22 cellular contexts compared by ENCODE assay signal in the genomic region with DNA sequence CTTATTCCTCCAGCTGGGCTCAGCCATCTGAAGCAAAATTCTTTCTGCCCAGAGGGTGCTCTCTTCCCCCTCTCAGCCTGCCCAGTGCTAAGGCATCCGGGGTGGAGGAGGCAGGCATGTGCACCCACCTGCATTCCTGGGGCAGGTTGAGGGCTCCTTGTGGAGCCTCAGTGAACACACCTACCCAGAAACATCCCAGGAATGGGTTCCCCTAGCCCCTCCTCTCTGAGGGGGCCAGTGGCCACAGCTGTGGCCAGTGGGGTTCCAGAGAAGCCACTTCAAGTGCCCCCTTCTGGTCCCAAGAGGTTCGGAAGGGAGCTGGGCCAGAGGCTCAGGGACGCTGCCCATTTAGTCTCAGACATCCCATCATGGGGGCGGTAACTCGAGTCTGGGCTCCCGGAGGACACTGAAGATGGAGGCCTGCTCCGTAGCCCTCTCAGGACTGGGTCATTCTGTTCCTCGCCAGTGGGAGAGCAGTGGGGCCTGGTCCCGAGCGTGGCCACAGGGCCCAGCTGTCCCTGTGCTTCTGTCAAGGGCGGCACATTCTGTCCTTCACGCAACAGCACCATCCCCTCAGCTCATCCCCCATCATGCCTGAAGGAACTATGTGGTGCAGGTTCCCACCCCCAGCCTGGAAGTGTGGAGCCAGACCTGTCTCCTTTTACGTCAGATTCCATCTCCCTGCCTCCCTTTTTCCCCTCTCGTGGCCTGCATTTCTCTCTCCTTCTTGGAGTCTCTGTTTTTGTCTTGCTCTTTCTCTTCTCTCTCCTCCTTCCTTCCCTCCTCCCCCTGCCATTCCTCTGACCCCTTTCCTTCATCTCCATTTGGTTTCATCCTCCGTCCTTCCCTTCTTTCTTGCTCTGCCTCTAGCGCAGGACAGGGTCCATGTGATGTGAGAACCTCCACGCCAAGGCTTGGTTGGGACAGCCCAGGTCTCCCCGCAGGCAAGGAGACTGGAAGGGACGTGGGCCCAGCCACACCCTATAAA. TPM values are rescaled to one million over a fixed set of nuclear protein-coding genes. Genes with fewer than 3 reads are reported as not detected.
DNase-seq lines count a peak whose midpoint lies in the region; ATAC-seq and TF ChIP-seq lines count a peak whose summit lies in the region.
"Had no signal": no experiment of that assay in that cellular context is flagged by ENCODE, and none has a peak within 500 bp of the region (broad histone marks: within the 10 kb centered on the region; RNA-seq: fewer than 3 reads in every experiment).

No MANE protein-coding gene starts in this region.

- no peak overlapping the region for H2BK5ac ChIP-seq in H9 (ENCODE audit: insufficient read length, low read length)
- no peak overlapping the region for H2BK5ac ChIP-seq in neuronal stem cell (ENCODE audit: low read length)

- DNase-seq in H9 (peak; percentile 40), RWPE1 (ENCODE audit: low spot score) (no peak), iPS-NIHi7 (ENCODE audit: extremely low spot score) (peak; percentile 29), neuronal stem cell (ENCODE audit: low spot score) (no peak), amniotic stem cell (lab: John Stamatoyannopoulos, UW) (no peak), NCI-H1694 (lab: John Stamatoyannopoulos, UW) (no peak)
- no peak for DNase-seq in activated CD4-positive, alpha-beta T cell treated with anti-CD3 and anti-CD28 coated beads, Interleukin-2, amount 50 U/mL, for 4 hours
- DNase-seq: Calu3; CD8-positive, alpha-beta T cell; GF-D8; MM.1S; NCI-H1092; NCI-H146; NCI-H2081 treated with DMSO at 0.1 percent for 48 hours; NCI-H510A; NCI-H748 treated with DMSO at 0.1 percent for 48 hours; SHP77 treated with DMSO at 0.1 percent for 48 hours; SK-N-SH had no signal

- H3K9ac ChIP-seq in H9 (ENCODE audit: extremely low read depth, insufficient read length, low read length) (no peak overlapping the region), neuronal stem cell (ENCODE audit: low read depth, low read length, poor library complexity) (peak overlapping the region; percentile 76)
- H3K9ac ChIP-seq: BLaER1 treated with 17β-estradiol and CSF1 and Interleukin-3, amounts not matched to agents 10 nM and 100 nM; SK-N-SH had no signal

- H3K36me3 ChIP-seq in neuronal stem cell (replicated peaks in 1 of 2; ENCODE audit: control insufficient read depth in 2 of 2, insufficient read depth in 2 of 2, low read length in 2 of 2), result peaks cover 56 to 75% of the 10 kb centered on the region in 2 donors

- H2BK20ac ChIP-seq in H9 (ENCODE audit: low read depth, low read length, poor library complexity, severe bottlenecking), result no peak overlapping the region

- H3K27me3 ChIP-seq in H9 (ENCODE audit: insufficient read depth, low read length) (no peaks in the 10 kb centered on the region), neuronal stem cell (ENCODE audit: control insufficient read depth in 3 of 3, insufficient read depth in 3 of 3, low read depth in 1 of 3, low read length in 3 of 3) (no peaks in the 10 kb centered on the region)
- H3K27me3 ChIP-seq: BLaER1 treated with 17β-estradiol and CSF1 and Interleukin-3, amounts not matched to agents 10 nM and 100 nM had no signal

- no peaks in the 10 kb centered on the region for H3K9me3 Mint-ChIP-seq in H9
- H3K9me3 Mint-ChIP-seq: CD8-positive, alpha-beta T cell; IgD-negative memory B cell had no signal

- no peaks in the 10 kb centered on the region for H3K9me3 ChIP-seq in H9 (ENCODE audit: control insufficient read depth, low read depth, low read length)
- H3K9me3 ChIP-seq in neuronal stem cell (replicated peaks in 1 of 2; ENCODE audit: control insufficient read depth in 2 of 2, insufficient read depth in 1 of 2, low read depth in 1 of 2, low read length in 2 of 2), result no peaks in the 10 kb centered on the region
- H3K9me3 ChIP-seq: BLaER1 treated with 17β-estradiol and CSF1 and Interleukin-3, amounts not matched to agents 10 nM and 100 nM; SK-N-SH had no signal

- no peak overlapping the region for H3K14ac ChIP-seq in H9 (ENCODE audit: insufficient read depth, low read length)
- peak overlapping the region; percentile 25 for H3K14ac ChIP-seq in neuronal stem cell (ENCODE audit: low read length)

- no peak overlapping the region for H3K56ac ChIP-seq in H9 (ENCODE audit: insufficient read length, low read depth, low read length)

- H3K4ac ChIP-seq in H9 (ENCODE audit: low read depth, low read length) (no peak overlapping the region), neuronal stem cell (ENCODE audit: low read length) (no peak overlapping the region)

- H3K4me3 Mint-ChIP-seq in H9, result no peak overlapping the region
- H3K4me3 Mint-ChIP-seq: CD8-positive, alpha-beta T cell; IgD-negative memory B cell had no signal

- no peak overlapping the region for H3K4me2 ChIP-seq in H9 (ENCODE audit: insufficient read depth, insufficient read length, low read length)
- no peak overlapping the region for H3K4me2 ChIP-seq in neuronal stem cell (ENCODE audit: insufficient read depth, low read length, poor library complexity, severe bottlenecking)
- H3K4me2 ChIP-seq: BLaER1 treated with 17β-estradiol and CSF1 and Interleukin-3, amounts not matched to agents 10 nM and 100 nM; SK-N-SH had no signal

- H3K4me1 Mint-ChIP-seq in H9, result no peaks in the 10 kb centered on the region
- H3K4me1 Mint-ChIP-seq: IgD-negative memory B cell had no signal

- CTCF ChIA-PET in RWPE1 (lab: Yijun Ruan, JAX), result interaction anchor here (0.6 to 0.7 kb wide), 2 partner anchors 159 to 752 kb away, joined by 3 read pairs; no protein-coding TSS in a partner anchor

- H3K27me3 Mint-ChIP-seq in H9 (ENCODE audit: low read depth), result no peaks in the 10 kb centered on the region
- H3K27me3 Mint-ChIP-seq: IgD-negative memory B cell had no signal

- 0 out of 3 replicates have a peak, but pooled peaks have one; percentile 16 for TF ChIP-seq CTCF in H9 (conservative IDR thresholded peaks at IDR 0.05)
- no peak for TF ChIP-seq CTCF in RWPE1 (conservative IDR thresholded peaks at IDR 0.05; ENCODE audit: low read depth)

- H4K8ac ChIP-seq in H9 (replicated peaks; ENCODE audit: insufficient read length, low read depth, low read length) (no peak overlapping the region), neuronal stem cell (ENCODE audit: low read depth, low read length) (no peak overlapping the region)

- H3K36me3 Mint-ChIP-seq in H9 (ENCODE audit: insufficient read depth in 1 of 3, low read depth in 3 of 3), result peaks cover 8 to 39% (median 39%) of the 10 kb centered on the region in 3 experiments
- H3K36me3 Mint-ChIP-seq: CD8-positive, alpha-beta T cell; IgD-negative memory B cell had no signal

- no peaks in the 10 kb centered on the region for H3K23me2 ChIP-seq in H9 (ENCODE audit: insufficient read length, low read depth, low read length, poor library complexity, severe bottlenecking)

- H4K91ac ChIP-seq in H9 (ENCODE audit: insufficient read length, low read depth, low read length), result no peak overlapping the region
- H4K91ac ChIP-seq in neuronal stem cell (ENCODE audit: low read depth, low read length, poor library complexity), result no peak overlapping the region

- H2AK5ac ChIP-seq in H9 (ENCODE audit: insufficient read length, low read length) (no peak overlapping the region), neuronal stem cell (ENCODE audit: low read depth, low read length) (no peak overlapping the region)

- H3K18ac ChIP-seq in H9 (ENCODE audit: insufficient read length, low read depth, low read length) (no peak overlapping the region), neuronal stem cell (ENCODE audit: low read length) (no peak overlapping the region)

- H3K23ac ChIP-seq in H9 (ENCODE audit: insufficient read length, low read depth, low read length) (no peak overlapping the region), neuronal stem cell (ENCODE audit: low read depth, low read length, poor library complexity) (no peak overlapping the region)

- no CpG with 5 or more reads among the region's 19 CpGs for WGBS in H9 (ENCODE audit: extremely low coverage, insufficient read length, low lambda C conversion rate)
- no CpG with 5 or more reads among the region's 19 CpGs for WGBS in neuronal stem cell (ENCODE audit: extremely low coverage in 2 of 2, insufficient read length in 2 of 2, insufficient replicate concordance in 1 of 2), 2 donors

- H2BK120ac ChIP-seq in H9 (ENCODE audit: low read depth, low read length, poor library complexity, severe bottlenecking) (no peak overlapping the region), neuronal stem cell (ENCODE audit: low read depth, low read length) (no peak overlapping the region)

- no peak for ATAC-seq in GM21390 (IDR thresholded peaks at IDR 0.05; ENCODE audit: unreplicated experiment)
- ATAC-seq: CD8-positive, alpha-beta T cell had no signal

- peaks cover 2% of the 10 kb centered on the region for H4K20me1 ChIP-seq in H9 (ENCODE audit: control insufficient read depth, insufficient read depth, insufficient read length)

- H3K4me1 ChIP-seq in H9 (ENCODE audit: insufficient read depth, low read length) (no peaks in the 10 kb centered on the region), neuronal stem cell (ENCODE audit: control insufficient read depth in 2 of 2, insufficient read depth in 1 of 2, low read depth in 1 of 2, low read length in 2 of 2) (peaks cover 0 to 4% of the 10 kb centered on the region in 2 donors)
- H3K4me1 ChIP-seq: BLaER1 treated with 17β-estradiol and CSF1 and Interleukin-3, amounts not matched to agents 10 nM and 100 nM had no signal

- H3K79me2 ChIP-seq in H9 (ENCODE audit: insufficient read depth, low read length), result no peaks in the 10 kb centered on the region

- H2AFZ ChIP-seq in H9 (ENCODE audit: low read length) (no peak overlapping the region), neuronal stem cell (ENCODE audit: low read length) (no peak overlapping the region)

- H3K27ac ChIP-seq in H9 (ENCODE audit: insufficient read length, low read depth, low read length) (no peak overlapping the region), RWPE1 (peak overlapping the region; percentile 50), neuronal stem cell (replicated peaks; ENCODE audit: low read length) (no peak overlapping the region)
- H3K27ac ChIP-seq: BLaER1 treated with 17β-estradiol and CSF1 and Interleukin-3, amounts not matched to agents 10 nM and 100 nM; HL-60 had no signal

- no peak overlapping the region for H3T11ph ChIP-seq in H9 (ENCODE audit: low read length)

- H2BK15ac ChIP-seq in H9 (ENCODE audit: low read depth, low read length) (no peak overlapping the region), neuronal stem cell (ENCODE audit: low read length) (no peak overlapping the region)

- H3K4me3 ChIP-seq in neuronal stem cell (ENCODE audit: low read length in 2 of 2), result no peak overlapping the region
- H3K4me3 ChIP-seq: BLaER1 treated with 17β-estradiol and CSF1 and Interleukin-3, amounts not matched to agents 10 nM and 100 nM had no signal

- no peaks in the 10 kb centered on the region for H3K79me1 ChIP-seq in H9 (ENCODE audit: insufficient read depth, low read depth, low read length, poor library complexity, severe bottlenecking)
- H3K79me1 ChIP-seq in neuronal stem cell (ENCODE audit: low read depth, low read length), result peaks cover 10% of the 10 kb centered on the region

- H2BK12ac ChIP-seq in H9 (ENCODE audit: insufficient read length, low read depth, low read length) (no peak overlapping the region), neuronal stem cell (ENCODE audit: low read length) (no peak overlapping the region)

- H4K5ac ChIP-seq in H9 (ENCODE audit: insufficient read length, low read depth, low read length), result no peak overlapping the region

- POLR2A ChIA-PET in RWPE1 (lab: Yijun Ruan, JAX; ENCODE audit: low non-redundant PET), result no interaction called here

- peak overlapping the region in 1 of 3 experiments; percentile 90; a peak in 2 of 7 replicates for H3K27ac Mint-ChIP-seq in H9
- H3K27ac Mint-ChIP-seq: CD8-positive, alpha-beta T cell; IgD-negative memory B cell had no signal

RNA-seq across cellular contexts. Expression of gene KDM4A, which starts 49.6 kb away (rescaled TPM):
- 77.9 and 81.7 TPM in 2 replicates for total RNA-seq in H9 (2021)
- polyA plus RNA-seq in neuronal stem cell (2013, experiment 1 of 2), result 24.5 TPM
- 25.1 TPM for polyA plus RNA-seq in neuronal stem cell (2013, experiment 2 of 2)

Comparison
In these comparisons a context has a peak if more than half of its experiments do, and no peak if none do; other contexts are left out.
1. DNase-seq: peak in H9 (single experiment) and iPS-NIHi7 (single experiment); none in RWPE1 (single experiment), neuronal stem cell (single experiment), activated CD4-positive, alpha-beta T cell treated with anti-CD3 and anti-CD28 coated beads, Interleukin-2, amount 50 U/mL, for 4 hours (0 of 2), amniotic stem cell (single experiment) and NCI-H1694 (single experiment).